In the genomic region with DNA sequence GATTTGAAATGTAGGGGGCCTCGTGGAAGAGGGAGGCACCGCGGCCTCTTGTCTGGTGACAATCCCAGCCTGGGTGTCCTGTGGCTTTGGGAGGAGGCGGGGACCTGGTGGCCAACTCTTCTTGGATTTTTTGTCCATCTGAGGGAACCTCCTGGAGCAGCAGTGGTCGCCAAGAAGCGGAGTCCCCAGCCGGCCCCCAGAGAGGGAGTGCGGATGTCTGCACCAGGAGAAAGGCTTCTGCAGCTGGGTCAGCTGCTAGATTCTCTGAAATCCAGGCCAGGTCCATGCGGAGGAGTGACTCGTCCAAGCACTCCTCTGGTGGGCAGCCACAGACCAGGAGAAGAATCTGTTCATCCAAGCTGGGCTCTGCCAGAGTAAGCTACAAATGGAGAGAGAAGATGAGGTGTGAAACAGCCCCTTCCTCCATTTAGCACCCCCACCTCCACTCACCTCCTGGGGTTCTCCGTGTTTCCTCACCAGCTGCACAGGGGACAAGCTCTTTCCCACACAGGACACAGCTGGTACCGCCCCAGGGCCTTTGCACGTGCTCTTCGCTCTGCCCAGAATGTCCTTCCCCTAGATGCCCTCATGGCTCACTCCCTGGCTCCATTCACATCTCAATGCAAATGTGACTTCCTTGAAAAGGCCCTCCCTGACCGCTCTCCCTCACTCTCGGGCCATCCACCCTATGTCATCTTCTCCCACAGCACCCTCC, we compare ENCODE assay signal across 15 cellular contexts. TPM values are rescaled to one million over a fixed set of nuclear protein-coding genes. Genes with fewer than 3 reads are reported as not detected.
DNase-seq lines count a peak whose midpoint lies in the region; ATAC-seq and TF ChIP-seq lines count a peak whose summit lies in the region.
"Had no signal": no experiment of that assay in that cellular context is flagged by ENCODE, and none has a peak within 500 bp of the region (broad histone marks: within the 10 kb centered on the region; RNA-seq: fewer than 3 reads in every experiment).

No MANE protein-coding gene starts in this region.

- H3K27ac ChIP-seq in HEK293 (ENCODE audit: extremely low read depth, low read depth, low read length) = no peak overlapping the region
- H3K27ac ChIP-seq: 22Rv1 had no signal

- DNase-seq in activated effector memory CD4-positive, alpha-beta T cell treated with anti-CD3 and anti-CD28 coated beads, Interleukin-2, amount 50 U/mL, for 16 hours = peak; percentile 53
- DNase-seq in activated effector memory CD4-positive, alpha-beta T cell treated with Interleukin-2 at 50 U/mL for 16 hours = no peak
- DNase-seq in ecto neural progenitor cell (ENCODE audit: low spot score) (peak; percentile 27), posterior vena cava (ENCODE audit: low spot score) (peak; percentile 64)
- DNase-seq in activated CD4-positive, alpha-beta T cell treated with anti-CD3 and anti-CD28 coated beads for 1 hour = no peak
- DNase-seq: DMS53, GF-D8, H7 had no signal

- no peaks in the 10 kb centered on the region for H3K4me1 ChIP-seq in HEK293 (ENCODE audit: control insufficient read depth, insufficient read depth, low read length)

- intact Hi-C loops in posterior vena cava (cut with DNase I) = no loop called here

- H3K36me3 ChIP-seq in HEK293 (ENCODE audit: control insufficient read depth in 2 of 2, insufficient read depth in 1 of 2, low read length in 2 of 2) = no peaks in the 10 kb centered on the region

- CTCF ChIA-PET in HEK293 (lab: Yijun Ruan, JAX) = interaction anchor here (0.6 to 1.7 kb wide), 2 partner anchors 97 to 941 kb away, joined by 3 to 6 read pairs; no protein-coding TSS in a partner anchor

- no peaks in the 10 kb centered on the region for H3K9me3 ChIP-seq in HEK293 (ENCODE audit: control insufficient read depth, insufficient read depth, low read depth, low read length)

- no peak for TF ChIP-seq CTCF in HEK293 (tag by site-specific recombination; IDR thresholded peaks at IDR 0.05)

- POLR2A ChIA-PET in HEK293 (lab: Yijun Ruan, JAX) = no interaction called here

- ATAC-seq in GM19351 (IDR thresholded peaks at IDR 0.05; ENCODE audit: unreplicated experiment) (no peak), HG03342 (IDR thresholded peaks at IDR 0.05; ENCODE audit: unreplicated experiment) (no peak)
- ATAC-seq: GM23338 had no signal

- H3K4me3 ChIP-seq in HEK293 (ENCODE audit: low read depth, low read length) = no peak overlapping the region
- H3K4me3 ChIP-seq: GM23338 had no signal

TF ChIP-seq in HEK293, 187 proteins besides CTCF, POLR2A, EP300 and RAD21:
- TF ChIP-seq ZNF184 (tag by site-specific recombination; IDR thresholded peaks at IDR 0.05) (no peak), ZNF623 (tag by site-specific recombination; IDR thresholded peaks at IDR 0.05) (peak; percentile 84)
- TF ChIP-seq, protein P1, sequence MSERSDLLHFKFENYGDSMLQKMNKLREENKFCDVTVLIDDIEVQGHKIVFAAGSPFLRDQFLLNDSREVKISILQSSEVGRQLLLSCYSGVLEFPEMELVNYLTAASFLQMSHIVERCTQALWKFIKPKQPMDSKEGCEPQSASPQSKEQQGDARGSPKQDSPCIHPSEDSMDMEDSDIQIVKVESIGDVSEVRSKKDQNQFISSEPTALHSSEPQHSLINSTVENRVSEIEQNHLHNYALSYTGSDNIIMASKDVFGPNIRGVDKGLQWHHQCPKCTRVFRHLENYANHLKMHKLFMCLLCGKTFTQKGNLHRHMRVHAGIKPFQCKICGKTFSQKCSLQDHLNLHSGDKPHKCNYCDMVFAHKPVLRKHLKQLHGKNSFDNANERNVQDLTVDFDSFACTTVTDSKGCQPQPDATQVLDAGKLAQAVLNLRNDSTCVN (tag by site-specific recombination; optimal IDR thresholded peaks at IDR 0.05) = no peak
TF ChIP-seq in HEK293: peak in this region for 1.

RNA-seq across cellular contexts. Expression of a gene that starts 27.6 kb away (rescaled TPM):
- total RNA-seq in posterior vena cava = not detected
- total RNA-seq: A673, HT1080 had no signal

Comparison
In these comparisons a context has a peak if more than half of its experiments do, and no peak if none do; other contexts are left out.
1. DNase-seq: peak in activated effector memory CD4-positive, alpha-beta T cell treated with anti-CD3 and anti-CD28 coated beads, Interleukin-2, amount 50 U/mL, for 16 hours (single experiment), ecto neural progenitor cell (single experiment) and posterior vena cava (single experiment); none in activated effector memory CD4-positive, alpha-beta T cell treated with Interleukin-2 at 50 U/mL for 16 hours (single experiment) and activated CD4-positive, alpha-beta T cell treated with anti-CD3 and anti-CD28 coated beads for 1 hour (single experiment).